Comparison of ENCODE assay signal across 12 cellular contexts in the genomic region with DNA sequence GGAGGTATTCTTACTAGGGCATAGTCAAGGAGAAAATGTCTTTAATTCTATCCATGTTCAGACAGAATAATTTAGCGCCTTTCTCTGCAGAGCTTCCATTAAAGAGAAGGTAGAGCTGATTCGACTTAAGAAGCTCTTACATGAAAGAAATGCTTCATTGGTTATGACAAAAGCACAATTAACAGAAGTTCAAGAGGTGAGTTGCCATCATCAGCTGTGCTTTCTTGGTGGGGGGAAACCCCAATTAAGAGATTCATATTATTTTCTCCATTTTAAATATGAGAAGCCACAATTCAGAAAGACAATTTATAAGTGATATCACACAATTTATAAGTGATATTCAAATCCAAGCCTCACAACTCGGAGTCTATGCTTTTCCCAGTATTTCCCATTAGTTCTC. TPM values are rescaled to one million over a fixed set of nuclear protein-coding genes. Genes with fewer than 3 reads are reported as not detected.
A peak's percentile ranks its signal among the peaks of the same experiment; 100 is the strongest.
DNase-seq lines count a peak whose midpoint lies in the region; ATAC-seq and TF ChIP-seq lines count a peak whose summit lies in the region.
"Had no signal": no experiment of that assay in that cellular context is flagged by ENCODE, and none has a peak within 500 bp of the region (broad histone marks: within the 10 kb centered on the region; RNA-seq: fewer than 3 reads in every experiment).

No MANE protein-coding gene starts in this region.

- 56% methylated on average over 3 of the region's 3 CpGs for WGBS in right lobe of liver (ENCODE audit: insufficient coverage, low coverage, low lambda C conversion rate, missing lambda C conversion rate)

- POLR2A ChIA-PET in HEK293T (lab: Yijun Ruan, JAX): interaction anchor here (1.0 to 2.2 kb wide), 4 partner anchors 10 to 43 kb away, joined by 3 to 11 read pairs (median 8); no protein-coding TSS in a partner anchor

- H3K27me3 Mint-ChIP-seq in T-helper 17 cell: no peaks in the 10 kb centered on the region

- H3K4me3 ChIP-seq in left ventricle myocardium inferior (no peak overlapping the region), right lobe of liver (peak overlapping the region in 1 of 3 donors; percentile 45)

- H3K27ac ChIP-seq in left ventricle myocardium inferior (replicated peaks) (peak overlapping the region; percentile 79), right lobe of liver (peak overlapping the region; percentile 41 to 95 (median 94))
- H3K27ac ChIP-seq: RWPE1 had no signal

- CTCF ChIA-PET in HEK293T (lab: Yijun Ruan, JAX): interaction anchor here (1.1 kb wide), 1 partner anchor 51 kb away, joined by 3 read pairs; no protein-coding TSS in a partner anchor

- ATAC-seq in Right ventricle myocardium superior (ENCODE audit: poor library complexity) (no peak), T-helper 17 cell (no peak), right lobe of liver (no peak)

- H3K4me1 Mint-ChIP-seq in T-helper 17 cell: peaks cover 17% of the 10 kb centered on the region

- no peak for TF ChIP-seq CTCF in left ventricle myocardium inferior (IDR thresholded peaks at IDR 0.05; ENCODE audit: borderline replicate concordance)
- no peak for TF ChIP-seq CTCF in right lobe of liver (IDR thresholded peaks at IDR 0.05)

- no peak for TF ChIP-seq POLR2A in right lobe of liver (IDR thresholded peaks at IDR 0.05)

- H3K9me3 ChIP-seq in left ventricle myocardium inferior (replicated peaks) (no peaks in the 10 kb centered on the region), T-helper 17 cell (ENCODE audit: control insufficient read depth, low read length, poor library complexity, severe bottlenecking) (no peaks in the 10 kb centered on the region), right lobe of liver (no peaks in the 10 kb centered on the region)

- peak overlapping the region; percentile 91 for H3K4me3 Mint-ChIP-seq in T-helper 17 cell

- peaks cover 4% of the 10 kb centered on the region for H3K27me3 ChIP-seq in left ventricle myocardium inferior (ENCODE audit: low read depth)
- no peaks in the 10 kb centered on the region for H3K27me3 ChIP-seq in right lobe of liver

- peaks cover 17% of the 10 kb centered on the region for H3K4me1 ChIP-seq in left ventricle myocardium inferior
- peaks cover 0 to 16% (median 0%) of the 10 kb centered on the region in 4 donors for H3K4me1 ChIP-seq in right lobe of liver

- H3K36me3 Mint-ChIP-seq in T-helper 17 cell (ENCODE audit: low read depth): no peaks in the 10 kb centered on the region
- H3K36me3 Mint-ChIP-seq: activated CD8-positive, alpha-beta memory T cell treated with anti-CD3 and anti-CD28 coated beads, Interleukin-2, amount 10 ng/mL, durations not matched to agents 7 days and 5 days had no signal

- peak overlapping the region; percentile 93 for H3K27ac Mint-ChIP-seq in T-helper 17 cell
- H3K27ac Mint-ChIP-seq: activated CD8-positive, alpha-beta memory T cell treated with anti-CD3 and anti-CD28 coated beads, Interleukin-2, amount 10 ng/mL, durations not matched to agents 7 days and 5 days had no signal

- H3K36me3 ChIP-seq in left ventricle myocardium inferior (no peaks in the 10 kb centered on the region), right lobe of liver (no peaks in the 10 kb centered on the region)

- DNase-seq in left ventricle myocardium inferior (no peak), Right ventricle myocardium superior (no peak), T-helper 17 cell (no peak), right lobe of liver (no peak), NCI-H526 (lab: John Stamatoyannopoulos, UW) (no peak), T-helper 9 cell (no peak), OCI-M1 (lab: John Stamatoyannopoulos, UW) (no peak), HEK293T (ENCODE audit: extremely low spot score) (no peak)
- DNase-seq: activated CD8-positive, alpha-beta memory T cell treated with anti-CD3 and anti-CD28 coated beads, Interleukin-2, amount 10 ng/mL, durations not matched to agents 7 days and 5 days; dermis blood vessel endothelial cell; foreskin fibroblast had no signal

- intact Hi-C loops in left ventricle myocardium inferior (cut with micrococcal nuclease): no loop called here
- intact Hi-C loops in Right ventricle myocardium superior (cut with DNase I): no loop called here
- intact Hi-C loops in right lobe of liver (cut with DNase I): no loop called here

TF ChIP-seq in HEK293T, 16 proteins besides CTCF, POLR2A, EP300 and RAD21:
- TF ChIP-seq L3MBTL2 (conservative IDR thresholded peaks at IDR 0.05) (no peak), ELF4 (IDR thresholded peaks at IDR 0.05) (no peak), HDGF (IDR thresholded peaks at IDR 0.05; ENCODE audit: borderline replicate concordance) (no peak), LEF1 (IDR thresholded peaks at IDR 0.05; ENCODE audit: borderline replicate concordance) (no peak), BHLHE40 (IDR thresholded peaks at IDR 0.05; ENCODE audit: borderline replicate concordance) (no peak), SUZ12 (IDR thresholded peaks at IDR 0.05) (no peak), SP1 (IDR thresholded peaks at IDR 0.05) (no peak), ARNT (IDR thresholded peaks at IDR 0.05) (no peak), ZNF384 (IDR thresholded peaks at IDR 0.05) (no peak), NFRKB (IDR thresholded peaks at IDR 0.05) (no peak), TARDBP (IDR thresholded peaks at IDR 0.05) (no peak), FOXK2 (IDR thresholded peaks at IDR 0.05) (no peak), FOXM1 (IDR thresholded peaks at IDR 0.05; ENCODE audit: borderline replicate concordance) (no peak), CTBP1 (IDR thresholded peaks at IDR 0.05; ENCODE audit: borderline replicate concordance) (no peak)
- TF ChIP-seq, protein P1, sequence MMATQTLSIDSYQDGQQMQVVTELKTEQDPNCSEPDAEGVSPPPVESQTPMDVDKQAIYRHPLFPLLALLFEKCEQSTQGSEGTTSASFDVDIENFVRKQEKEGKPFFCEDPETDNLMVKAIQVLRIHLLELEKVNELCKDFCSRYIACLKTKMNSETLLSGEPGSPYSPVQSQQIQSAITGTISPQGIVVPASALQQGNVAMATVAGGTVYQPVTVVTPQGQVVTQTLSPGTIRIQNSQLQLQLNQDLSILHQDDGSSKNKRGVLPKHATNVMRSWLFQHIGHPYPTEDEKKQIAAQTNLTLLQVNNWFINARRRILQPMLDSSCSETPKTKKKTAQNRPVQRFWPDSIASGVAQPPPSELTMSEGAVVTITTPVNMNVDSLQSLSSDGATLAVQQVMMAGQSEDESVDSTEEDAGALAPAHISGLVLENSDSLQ (IDR thresholded peaks at IDR 0.05): no peak

RNA-seq across cellular contexts. Expression of a gene that starts 27.8 kb away (rescaled TPM):
- 0.30 TPM for total RNA-seq in left ventricle myocardium inferior
- 0.27 TPM for total RNA-seq in Right ventricle myocardium superior
- under 1 TPM in 1 of 2 donors, not detected in 1; 0.94 TPM for total RNA-seq in T-helper 17 cell
- total RNA-seq in right lobe of liver: 1 to 10 TPM in 3 of 6 experiments, under 1 TPM in 3; 0.22 to 1.8 (median 1.0) TPM
- total RNA-seq: activated CD8-positive, alpha-beta memory T cell treated with anti-CD3 and anti-CD28 coated beads, Interleukin-2, amount 10 ng/mL, durations not matched to agents 7 days and 5 days; dermis blood vessel endothelial cell had no signal

RNA-seq across cellular contexts. Expression of a gene that starts 38.4 kb away (rescaled TPM):
- total RNA-seq in left ventricle myocardium inferior: 273 TPM
- total RNA-seq in Right ventricle myocardium superior: 238 TPM
- 100 to 1,000 TPM; 576 to 580 TPM for total RNA-seq in T-helper 17 cell
- 100 to 1,000 TPM; 170 to 247 (median 229) TPM for total RNA-seq in right lobe of liver
